3 cellular contexts compared by ENCODE assay signal in genomic region chr18:55694291-55694690, GRCh38.
TF ChIP-seq lines count a peak whose summit lies in the region.

No MANE protein-coding gene starts in this region.

TF ChIP-seq in IMR-90, 13 proteins besides CTCF, POLR2A, EP300 and RAD21 (continued from another document):
- TF ChIP-seq, protein P1, sequence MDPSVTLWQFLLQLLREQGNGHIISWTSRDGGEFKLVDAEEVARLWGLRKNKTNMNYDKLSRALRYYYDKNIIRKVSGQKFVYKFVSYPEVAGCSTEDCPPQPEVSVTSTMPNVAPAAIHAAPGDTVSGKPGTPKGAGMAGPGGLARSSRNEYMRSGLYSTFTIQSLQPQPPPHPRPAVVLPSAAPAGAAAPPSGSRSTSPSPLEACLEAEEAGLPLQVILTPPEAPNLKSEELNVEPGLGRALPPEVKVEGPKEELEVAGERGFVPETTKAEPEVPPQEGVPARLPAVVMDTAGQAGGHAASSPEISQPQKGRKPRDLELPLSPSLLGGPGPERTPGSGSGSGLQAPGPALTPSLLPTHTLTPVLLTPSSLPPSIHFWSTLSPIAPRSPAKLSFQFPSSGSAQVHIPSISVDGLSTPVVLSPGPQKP (IDR thresholded peaks at IDR 0.05; ENCODE audit: borderline replicate concordance, low read depth, low read length) = no peak
- TF ChIP-seq MAZ (IDR thresholded peaks at IDR 0.05; ENCODE audit: borderline replicate concordance, low read depth, low read length) = no peak

TF ChIP-seq in SK-N-SH treated with all-trans-retinoic acid at 6 μM for 48 hours, 23 proteins besides CTCF, POLR2A, EP300 and RAD21 (continued from another document):
- TF ChIP-seq CSRNP3 (CRISPR knock-in tag; IDR thresholded peaks at IDR 0.05) (no peak), PPARA (CRISPR knock-in tag; IDR thresholded peaks at IDR 0.05; ENCODE audit: borderline replicate concordance) (no peak), ESRRG (CRISPR knock-in tag; IDR thresholded peaks at IDR 0.05) (no peak)

TF ChIP-seq in SK-N-SH, 30 proteins besides CTCF, POLR2A, EP300 and RAD21 (continued from another document):
- TF ChIP-seq FOSL2 (IDR thresholded peaks at IDR 0.05; ENCODE audit: borderline replicate concordance, low read depth) (no peak), TAF1 (IDR thresholded peaks at IDR 0.05; ENCODE audit: borderline replicate concordance, low read depth, low read length) (no peak)
